In the genomic region with DNA sequence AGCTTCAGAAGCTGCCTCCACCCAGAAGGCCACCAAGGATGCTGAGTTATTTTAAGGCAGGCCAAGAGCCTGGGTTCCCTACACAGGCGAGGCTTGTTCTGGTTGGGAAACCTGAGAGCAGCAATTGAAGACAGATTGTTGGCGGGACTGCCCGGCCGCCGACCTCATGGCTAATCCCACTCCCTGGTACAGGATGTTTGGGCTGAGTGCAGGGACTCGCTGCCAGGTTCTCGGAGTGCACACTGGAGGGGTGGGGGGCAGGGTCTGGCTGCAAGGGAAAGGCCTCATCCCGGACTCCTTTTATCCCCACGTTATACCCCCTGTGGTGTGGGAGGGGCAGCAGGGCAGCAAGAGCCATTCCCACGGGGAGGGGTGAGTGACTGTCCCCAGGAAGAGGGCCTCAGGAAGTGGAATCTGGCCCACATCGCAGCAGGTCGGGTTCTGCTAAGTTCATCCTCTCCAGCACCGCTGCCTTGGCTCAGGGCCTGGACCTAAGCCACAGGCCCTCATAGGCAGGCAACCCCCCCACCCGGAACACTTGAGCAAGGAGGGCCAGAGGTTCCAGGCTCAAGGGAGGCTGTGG, we compare ENCODE assay signal across 10 cellular contexts. TPM values are rescaled to one million over a fixed set of nuclear protein-coding genes. Genes with fewer than 3 reads are reported as not detected.
DNase-seq lines count a peak whose midpoint lies in the region; ATAC-seq and TF ChIP-seq lines count a peak whose summit lies in the region.
"Had no signal": no experiment of that assay in that cellular context is flagged by ENCODE, and none has a peak within 500 bp of the region (broad histone marks: within the 10 kb centered on the region; RNA-seq: fewer than 3 reads in every experiment).

No MANE protein-coding gene starts in this region.

- H3K9me3 ChIP-seq in GM23248 (ENCODE audit: low read depth) (no peaks in the 10 kb centered on the region), left ventricle myocardium inferior (replicated peaks) (no peaks in the 10 kb centered on the region), gastrocnemius medialis (no peaks in the 10 kb centered on the region)

- H3K9me2 ChIP-seq in GM23248 (ENCODE audit: insufficient read depth): no peaks in the 10 kb centered on the region

- H3K79me2 ChIP-seq in GM23248 (ENCODE audit: insufficient read depth): no peaks in the 10 kb centered on the region

- peak overlapping the region; percentile 50 for H2AFZ ChIP-seq in GM23248

- TF ChIP-seq POLR2A in gastrocnemius medialis (IDR thresholded peaks at IDR 0.05): no peak

- ATAC-seq in gastrocnemius medialis (peak; percentile 72 to 90), GM18517 (IDR thresholded peaks at IDR 0.05; ENCODE audit: unreplicated experiment) (no peak)

- WGBS in GM23248 (ENCODE audit: low coverage in 1 of 2, low lambda C conversion rate in 2 of 2, missing lambda C conversion rate in 2 of 2), 2 experiments: 4 to 10% methylated on average over 13 to 14 of the region's 14 CpGs

- intact Hi-C loops in left ventricle myocardium inferior (cut with micrococcal nuclease): no loop called here
- intact Hi-C loops in gastrocnemius medialis (cut with DNase I; ENCODE audit: low total_unique reads): no loop called here

- in situ Hi-C loops in GM23248 (cut with MboI): no loop called here
- in situ Hi-C loops in astrocyte of the cerebellum (cut with HindIII; ENCODE audit: low sequenced_read_pairs): no loop called here
- in situ Hi-C loops in gastrocnemius medialis (cut with MboI; ENCODE audit: low sequenced_read_pairs in 4 of 4): no loop called here

- TF ChIP-seq CTCF in astrocyte of the cerebellum (IDR thresholded peaks at IDR 0.05; ENCODE audit: low read depth, low read length, missing control alignments): no peak
- no peak for TF ChIP-seq CTCF in left ventricle myocardium inferior (IDR thresholded peaks at IDR 0.05; ENCODE audit: borderline replicate concordance)
- no peak for TF ChIP-seq CTCF in gastrocnemius medialis (IDR thresholded peaks at IDR 0.05 in 4 of 5, conservative IDR thresholded peaks at IDR 0.05 in 1 of 5)

- H3K9ac ChIP-seq in GM23248: peak overlapping the region; percentile 61

- 0 out of 2 replicates have a peak, but pooled peaks cover 6% of the 10 kb centered on the region for H3F3A ChIP-seq in GM23248 (ENCODE audit: insufficient read depth)

- peak overlapping the region; percentile 63 for H3K27ac ChIP-seq in GM23248
- peak overlapping the region; percentile 51 for H3K27ac ChIP-seq in left ventricle myocardium inferior (replicated peaks)
- peak overlapping the region; percentile 38 to 83 (median 58) for H3K27ac ChIP-seq in gastrocnemius medialis

- H3K27me3 ChIP-seq in GM23248 (replicated peaks; ENCODE audit: insufficient read depth): no peaks in the 10 kb centered on the region
- peaks cover 21% of the 10 kb centered on the region for H3K27me3 ChIP-seq in left ventricle myocardium inferior (ENCODE audit: low read depth)
- H3K27me3 ChIP-seq in gastrocnemius medialis: no peaks in the 10 kb centered on the region

- peak; percentile 79 for DNase-seq in GM23248
- DNase-seq in astrocyte of the cerebellum (ENCODE audit: low read depth): peak; percentile 89
- peak; percentile 44 for DNase-seq in left ventricle myocardium inferior
- DNase-seq in gastrocnemius medialis: peak; percentile 66 to 67
- DNase-seq in NCI-H1436 (lab: John Stamatoyannopoulos, UW): no peak
- no peak for DNase-seq in SW480 (ENCODE audit: low spot score)
- DNase-seq in SW 1271 (lab: John Stamatoyannopoulos, UW): no peak
- DNase-seq: NCI-H1048 had no signal

- H3K36me3 ChIP-seq in GM23248 (ENCODE audit: low read depth) (no peaks in the 10 kb centered on the region), left ventricle myocardium inferior (no peaks in the 10 kb centered on the region), gastrocnemius medialis (no peaks in the 10 kb centered on the region)

- H3K4me3 ChIP-seq in GM23248: no peak overlapping the region
- H3K4me3 ChIP-seq in astrocyte of the cerebellum (ENCODE audit: low read depth, low read length): no peak overlapping the region
- no peak overlapping the region for H3K4me3 ChIP-seq in left ventricle myocardium inferior
- peak overlapping the region in 2 of 4 donors; percentile 5 to 26 for H3K4me3 ChIP-seq in gastrocnemius medialis
- H3K4me3 ChIP-seq: coronary artery had no signal

- H3K4me1 ChIP-seq in GM23248 (ENCODE audit: insufficient read depth) (peaks cover 13% of the 10 kb centered on the region), left ventricle myocardium inferior (peaks cover 17% of the 10 kb centered on the region), gastrocnemius medialis (peaks cover 14 to 24% of the 10 kb centered on the region in 2 donors)

- H3K4me2 ChIP-seq in GM23248 (ENCODE audit: unreplicated experiment): peak overlapping the region; percentile 26

- H4K20me1 ChIP-seq in GM23248 (ENCODE audit: insufficient read depth): no peaks in the 10 kb centered on the region

RNA-seq across cellular contexts. Expression of gene PRR5, which starts 43.5 kb away (rescaled TPM):
- 20.0 and 24.0 TPM in 2 replicates for total RNA-seq in GM23248 (2014; rRNA removed; shearing (Covaris generic))
- 18.2 and 18.9 TPM in 2 replicates for polyA plus RNA-seq in GM23248 (2016; fragmentation: Nextera tagmentation; extraction: Ambion mirVana)
- total RNA-seq in left ventricle myocardium inferior: 2.9 TPM
- total RNA-seq in gastrocnemius medialis: 10 to 100 TPM in 1 of 4 donors, 1 to 10 TPM in 2, under 1 TPM in 1; 0.34 to 15.2 (median 1.3) TPM

Comparison
In these comparisons a context has a peak if more than half of its experiments do, and no peak if none do; other contexts are left out.
1. DNase-seq: peak in GM23248 (single experiment), astrocyte of the cerebellum (single experiment), left ventricle myocardium inferior (single experiment) and gastrocnemius medialis (2 of 2); none in NCI-H1436 (single experiment), SW480 (single experiment) and SW 1271 (0 of 2).
2. Peak in every context shown above with its lines, with median percentiles within 50 percentile points of each other: H3K27ac ChIP-seq.